25 cellular contexts compared by ENCODE assay signal in genomic region chr21:21801921-21802320, GRCh38.
"Had no signal": no experiment of that assay in that cellular context is flagged by ENCODE, and none has a peak within 500 bp of the region (broad histone marks: within the 10 kb centered on the region; RNA-seq: fewer than 3 reads in every experiment).

No MANE protein-coding gene starts in this region.

- DNase-seq: activated CD4-positive, alpha-beta T cell treated with anti-CD3 and anti-CD28 coated beads, Interleukin-2, amount 10 ng/mL, durations not matched to agents 7 days and 5 days; activated CD4-positive, alpha-beta T cell treated with anti-CD3 and anti-CD28 coated beads, Interleukin-2, amount 50 U/mL, for 48 hours; activated CD8-positive, alpha-beta T cell treated with anti-CD3 and anti-CD28 coated beads, Interleukin-2, amount 10 ng/mL, durations not matched to agents 7 days and 5 days; activated gamma-delta T cell; activated naive CD4-positive, alpha-beta T cell treated with Interleukin-2 at 50 U/mL for 16 hours; activated naive CD8-positive, alpha-beta T cell treated with anti-CD3 and anti-CD28 coated beads, Interleukin-2, amount 10 ng/mL, durations not matched to agents 7 days and 5 days; activated T-cell treated with anti-CD3 and anti-CD28 coated beads, Interleukin-2, amount 50 U/mL, for 24 hours; amygdala; body of pancreas; MM.1S; MV-4-11; NCI-H1092; NCI-H1436 treated with DMSO at 0.1 percent for 48 hours; NCI-H1694 treated with DMSO at 0.1 percent for 48 hours; NCI-H2029; NCI-H345; NCI-H524 treated with DMSO at 0.1 percent for 48 hours; PC-9; SIG-M5; T1000; WERI-Rb-1 had no signal

- H2AFZ ChIP-seq: PC-9 had no signal

- H3K36me3 ChIP-seq: breast epithelium, WERI-Rb-1 had no signal

- H3K4me3 ChIP-seq: body of pancreas, breast epithelium, PC-9 had no signal

- H3K27ac ChIP-seq: body of pancreas, breast epithelium, KMS-11, PC-9, RWPE1, WERI-Rb-1 had no signal

- H3K4me2 ChIP-seq: KMS-11, PC-9 had no signal

- H3K9ac ChIP-seq: KMS-11 had no signal

- H3K4me1 ChIP-seq: body of pancreas, breast epithelium had no signal

- ATAC-seq: activated CD8-positive, alpha-beta T cell treated with anti-CD3 and anti-CD28 coated beads, Interleukin-2, amount 10 ng/mL, durations not matched to agents 7 days and 5 days; body of pancreas; Right ventricle myocardium inferior had no signal

- H3K27me3 ChIP-seq: body of pancreas, breast epithelium had no signal

- H3K9me3 ChIP-seq: body of pancreas, breast epithelium had no signal
